8 cellular contexts compared by ENCODE assay signal in the genomic region with DNA sequence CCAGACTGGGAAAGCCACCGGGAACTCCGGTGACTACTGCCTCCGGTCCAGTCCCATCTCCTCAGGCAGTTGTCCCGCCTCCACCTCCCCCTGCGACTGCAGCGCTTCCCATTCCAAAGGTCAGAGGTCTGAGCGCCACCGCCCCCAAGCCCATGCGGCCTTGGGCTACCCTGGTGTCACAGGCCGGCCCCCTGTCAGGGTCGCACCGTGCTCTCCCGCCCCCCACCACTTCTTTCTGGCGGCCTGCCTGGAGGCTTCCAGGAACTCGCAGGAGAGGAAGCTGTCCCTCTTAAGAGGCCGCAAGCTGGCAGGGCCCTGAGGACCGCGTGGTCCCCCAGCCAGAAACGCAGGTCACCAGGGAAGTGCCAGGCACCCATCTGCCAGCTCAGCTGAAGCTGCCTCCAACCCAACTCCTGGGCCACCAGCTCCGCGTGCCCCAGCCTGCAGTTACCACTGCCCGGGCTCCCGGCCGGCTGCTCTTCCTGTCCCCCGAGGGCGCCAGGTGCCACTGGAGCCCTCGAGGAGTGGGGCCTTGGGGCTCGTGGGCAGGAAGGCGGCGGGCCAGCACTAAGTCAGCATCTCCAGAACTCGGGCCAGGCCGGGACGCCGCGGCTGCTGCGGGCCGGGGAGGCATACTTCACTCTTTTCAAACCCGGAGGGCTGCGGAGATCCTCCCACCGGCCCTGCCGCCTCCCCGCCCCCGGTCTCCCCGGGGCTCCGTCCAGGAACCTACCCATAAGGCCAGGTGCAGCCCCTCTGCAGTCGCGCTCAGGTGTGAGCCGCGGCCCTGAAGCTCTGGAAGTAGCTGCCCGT.
DNase-seq lines count a peak whose midpoint lies in the region; ATAC-seq and TF ChIP-seq lines count a peak whose summit lies in the region.

No MANE protein-coding gene starts in this region.

- DNase-seq in NCI-H1417 (lab: John Stamatoyannopoulos, UW) (peak; percentile 84 to 90 (median 89)), NCI-H1417 treated with DMSO at 0.1 percent for 48 hours (lab: John Stamatoyannopoulos, UW) (no peak), dermis blood vessel endothelial cell (peak; percentile 60)
- peak; percentile 13 for DNase-seq in stimulated activated CD8-positive, alpha-beta memory T cell treated with anti-CD3 and anti-CD28 coated beads, Interleukin-7, amount 100 ng/mL, for 24 hours (ENCODE audit: low read depth)

- H3K27ac ChIP-seq in HUES48 (ENCODE audit: low read depth, low read length) (peak overlapping the region; percentile 98), VCaP (peak overlapping the region; percentile 94), liver (ENCODE audit: low read depth in 1 of 2, low read length in 2 of 2) (peak overlapping the region; percentile 45 to 64)

- H3K36me3 ChIP-seq in HUES48 (ENCODE audit: control insufficient read depth, insufficient read depth, low read length), result peaks cover 39% of the 10 kb centered on the region
- peaks cover 3 to 28% (median 19%) of the 10 kb centered on the region in 4 donors for H3K36me3 ChIP-seq in liver (ENCODE audit: control insufficient read depth in 4 of 4, insufficient read depth in 3 of 4, low read depth in 1 of 4, low read length in 3 of 4)

- TF ChIP-seq RAD21 in liver (IDR thresholded peaks at IDR 0.05), result no peak

- 4% methylated on average over 50 of the region's 50 CpGs for WGBS in liver

- no peak for ATAC-seq in GM19035 (IDR thresholded peaks at IDR 0.05; ENCODE audit: unreplicated experiment)

- peak overlapping the region; percentile 88 for H3K4me3 ChIP-seq in HUES48 (ENCODE audit: low read depth, low read length)
- peak overlapping the region; percentile 30 to 74 (median 57) for H3K4me3 ChIP-seq in liver (ENCODE audit: low read depth in 1 of 3, low read length in 3 of 3)

- no peaks in the 10 kb centered on the region for H3K9me3 ChIP-seq in HUES48 (ENCODE audit: control insufficient read depth, insufficient read depth, low read length)
- no peaks in the 10 kb centered on the region for H3K9me3 ChIP-seq in liver (ENCODE audit: control insufficient read depth in 4 of 4, low read length in 3 of 4)

- peak overlapping the region; percentile 88 for H3K9ac ChIP-seq in HUES48 (ENCODE audit: low read depth, low read length)
- H3K9ac ChIP-seq in liver (ENCODE audit: low read depth in 1 of 2, low read length in 2 of 2), result no peak overlapping the region

- peaks cover 29% of the 10 kb centered on the region for H3K4me1 ChIP-seq in HUES48 (ENCODE audit: control insufficient read depth, insufficient read depth, low read length)
- H3K4me1 ChIP-seq in liver (ENCODE audit: control insufficient read depth in 4 of 4, insufficient read depth in 4 of 4, low read length in 3 of 4), result peaks cover 3 to 15% (median 8%) of the 10 kb centered on the region in 4 donors

- H3K27me3 ChIP-seq in HUES48 (ENCODE audit: control insufficient read depth, insufficient read depth, low read length) (no peaks in the 10 kb centered on the region), liver (ENCODE audit: control insufficient read depth in 4 of 4, insufficient read depth in 4 of 4, low read length in 3 of 4) (no peaks in the 10 kb centered on the region)

- no peak for TF ChIP-seq CTCF in VCaP (conservative IDR thresholded peaks at IDR 0.05)
- TF ChIP-seq CTCF in liver (IDR thresholded peaks at IDR 0.05; ENCODE audit: low read depth, low read length, missing input control), result no peak

TF ChIP-seq in liver, 16 proteins besides CTCF, POLR2A, EP300 and RAD21:
- TF ChIP-seq NR2F2 (IDR thresholded peaks at IDR 0.05) (peak; percentile 75), HNF4A (conservative IDR thresholded peaks at IDR 0.05) (peak in 1 of 2 donors; percentile 57), RXRA (IDR thresholded peaks at IDR 0.05) (peak in 1 of 2 donors; percentile 17), SP1 (IDR thresholded peaks at IDR 0.05) (peak; percentile 49)
- TF ChIP-seq, protein P1, sequence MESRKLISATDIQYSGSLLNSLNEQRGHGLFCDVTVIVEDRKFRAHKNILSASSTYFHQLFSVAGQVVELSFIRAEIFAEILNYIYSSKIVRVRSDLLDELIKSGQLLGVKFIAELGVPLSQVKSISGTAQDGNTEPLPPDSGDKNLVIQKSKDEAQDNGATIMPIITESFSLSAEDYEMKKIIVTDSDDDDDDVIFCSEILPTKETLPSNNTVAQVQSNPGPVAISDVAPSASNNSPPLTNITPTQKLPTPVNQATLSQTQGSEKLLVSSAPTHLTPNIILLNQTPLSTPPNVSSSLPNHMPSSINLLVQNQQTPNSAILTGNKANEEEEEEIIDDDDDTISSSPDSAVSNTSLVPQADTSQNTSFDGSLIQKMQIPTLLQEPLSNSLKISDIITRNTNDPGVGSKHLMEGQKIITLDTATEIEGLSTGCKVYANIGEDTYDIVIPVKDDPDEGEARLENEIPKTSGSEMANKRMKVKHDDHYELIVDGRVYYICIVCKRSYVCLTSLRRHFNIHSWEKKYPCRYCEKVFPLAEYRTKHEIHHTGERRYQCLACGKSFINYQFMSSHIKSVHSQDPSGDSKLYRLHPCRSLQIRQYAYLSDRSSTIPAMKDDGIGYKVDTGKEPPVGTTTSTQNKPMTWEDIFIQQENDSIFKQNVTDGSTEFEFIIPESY (IDR thresholded peaks at IDR 0.05), result no peak
